Comparison of ENCODE assay signal across 8 cellular contexts in the genomic region with DNA sequence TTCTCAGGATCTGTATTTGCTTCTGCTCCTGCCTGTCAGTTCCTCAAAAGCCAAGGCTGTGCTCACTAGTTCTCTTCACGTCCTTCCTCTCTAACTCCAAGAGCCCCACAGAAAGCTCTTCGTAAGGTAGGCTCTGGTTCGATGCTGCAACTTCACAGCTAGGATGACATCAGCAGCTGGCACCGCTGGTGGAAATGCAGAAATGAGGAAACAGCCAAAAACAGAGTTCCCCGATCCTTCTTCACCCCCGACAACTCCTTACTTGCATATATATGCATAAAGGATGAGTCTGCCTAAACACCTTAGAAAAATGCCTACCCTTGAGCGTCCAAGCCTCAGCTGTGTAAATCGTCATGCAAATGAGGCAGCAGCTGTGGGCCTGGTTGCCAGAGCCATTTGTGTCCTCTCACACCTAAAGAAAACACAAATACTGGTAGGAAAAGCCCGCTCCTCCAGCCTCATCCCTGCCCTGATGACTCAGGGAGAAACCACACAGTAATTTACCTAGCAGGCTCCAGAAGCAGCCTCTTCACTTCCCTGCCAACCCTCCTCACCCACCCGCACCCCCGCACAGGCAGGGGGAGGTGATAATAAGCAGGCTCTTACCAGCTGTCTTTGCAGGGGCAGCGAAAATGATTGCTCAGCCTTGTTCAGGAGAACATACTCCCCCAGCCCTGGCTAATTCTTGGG. TPM values are rescaled to one million over a fixed set of nuclear protein-coding genes. Genes with fewer than 3 reads are reported as not detected.
DNase-seq lines count a peak whose midpoint lies in the region; ATAC-seq and TF ChIP-seq lines count a peak whose summit lies in the region.

No MANE protein-coding gene starts in this region.

- H3K27me3 ChIP-seq in SJSA1 (replicated peaks) (no peaks in the 10 kb centered on the region), gastroesophageal sphincter (no peaks in the 10 kb centered on the region)

- no peak for TF ChIP-seq POLR2A in gastroesophageal sphincter (IDR thresholded peaks at IDR 0.05)

- TF ChIP-seq EP300 in gastroesophageal sphincter (IDR thresholded peaks at IDR 0.05): no peak

- TF ChIP-seq CTCF in AG10803 (conservative IDR thresholded peaks at IDR 0.05; ENCODE audit: low read length) (no peak), gastroesophageal sphincter (IDR thresholded peaks at IDR 0.05) (no peak)

- H3K36me3 ChIP-seq in SJSA1 (no peaks in the 10 kb centered on the region), gastroesophageal sphincter (no peaks in the 10 kb centered on the region)

- peak; percentile 44 for DNase-seq in AG10803 (ENCODE audit: low read depth)
- DNase-seq in NCI-H1105 treated with DMSO at 0.1 percent for 48 hours (lab: John Stamatoyannopoulos, UW): peak; percentile 91
- peak; percentile 56 to 74 for DNase-seq in SJSA1 (ENCODE audit: low read depth in 1 of 2, low spot score in 2 of 2)
- peak; percentile 88 for DNase-seq in pons (ENCODE audit: low spot score)
- no peak for DNase-seq in activated CD8-positive, alpha-beta memory T cell treated with anti-CD3 and anti-CD28 coated beads, Interleukin-2, amount 50 U/mL, for 48 hours
- DNase-seq in activated gamma-delta T cell (lab: John Stamatoyannopoulos, UW): no peak

- no peak overlapping the region for H3K4me3 ChIP-seq in AG10803 (ENCODE audit: low read length)
- no peak overlapping the region for H3K4me3 ChIP-seq in SJSA1
- no peak overlapping the region for H3K4me3 ChIP-seq in gastroesophageal sphincter

- 12 to 43% methylated on average over 4 to 10 of the region's 12 CpGs for WGBS in gastroesophageal sphincter (ENCODE audit: low coverage in 1 of 2), 2 donors

- H3K27ac ChIP-seq in SJSA1 (no peak overlapping the region), gastroesophageal sphincter (no peak overlapping the region)

- H3K9me3 ChIP-seq in SJSA1 (replicated peaks) (no peaks in the 10 kb centered on the region), gastroesophageal sphincter (no peaks in the 10 kb centered on the region)

- peak; percentile 50 for ATAC-seq in GM21447 (IDR thresholded peaks at IDR 0.05; ENCODE audit: unreplicated experiment)
- peak; percentile 35 for ATAC-seq in gastroesophageal sphincter

- peaks cover 37% of the 10 kb centered on the region for H3K4me1 ChIP-seq in SJSA1 (replicated peaks)
- H3K4me1 ChIP-seq in gastroesophageal sphincter: peaks cover 0 to 22% (median 9%) of the 10 kb centered on the region in 3 donors

RNA-seq across cellular contexts. Expression of a gene that starts 28.2 kb away (rescaled TPM):
- 1.8 and 3.3 TPM in 2 replicates for total RNA-seq in SJSA1 (2014; rRNA removed; shearing (Covaris generic))
- total RNA-seq in gastroesophageal sphincter: 1 to 10 TPM in 3 of 4 donors, under 1 TPM in 1; 0.31 to 3.9 (median 3.7) TPM

Comparison
In these comparisons a context has a peak if more than half of its experiments do, and no peak if none do; other contexts are left out.
1. DNase-seq: peak in AG10803 (single experiment), NCI-H1105 treated with DMSO at 0.1 percent for 48 hours (single experiment), SJSA1 (2 of 2) and pons (single experiment); none in activated CD8-positive, alpha-beta memory T cell treated with anti-CD3 and anti-CD28 coated beads, Interleukin-2, amount 50 U/mL, for 48 hours (single experiment) and activated gamma-delta T cell (single experiment).